In the genomic region with DNA sequence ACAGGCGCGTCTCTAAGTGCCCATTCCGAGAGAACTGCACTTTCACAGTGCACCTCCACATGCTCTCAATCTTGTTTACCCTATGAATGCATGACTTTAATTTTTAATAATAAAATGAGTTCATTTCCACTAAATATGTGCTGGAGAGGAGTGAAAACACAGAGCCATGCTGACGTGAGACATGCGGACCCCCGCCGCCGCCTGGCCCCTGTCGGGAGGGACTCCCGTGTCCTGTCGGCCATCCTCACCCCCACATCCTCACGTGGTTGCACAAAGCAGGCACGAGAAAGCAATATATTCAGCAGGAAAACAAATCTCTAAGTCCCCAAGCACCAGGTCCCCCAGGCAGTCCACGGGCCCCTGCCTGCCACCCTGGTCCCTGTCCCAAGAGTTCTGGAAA, we compare ENCODE assay signal across 28 cellular contexts. TPM values are rescaled to one million over a fixed set of nuclear protein-coding genes. Genes with fewer than 3 reads are reported as not detected.
"Had no signal": no experiment of that assay in that cellular context is flagged by ENCODE, and none has a peak within 500 bp of the region (broad histone marks: within the 10 kb centered on the region; RNA-seq: fewer than 3 reads in every experiment).

No MANE protein-coding gene starts in this region.

- H3K4me3 ChIP-seq: SJCRH30 had no signal

- ATAC-seq: activated T-helper 17 cell treated with anti-CD3 and anti-CD28 coated beads, Interleukin-2, amount 50 U/mL, for 72 hours; Panc1 had no signal

- H3K36me3 ChIP-seq: SJCRH30 had no signal

- H3K9me3 Mint-ChIP-seq: activated CD4-positive, alpha-beta memory T cell treated with anti-CD3 and anti-CD28 coated beads for 36 hours; activated CD4-positive, alpha-beta T cell treated with anti-CD3 and anti-CD28 coated beads, Interleukin-2, amount 10 ng/mL, durations not matched to agents 7 days and 5 days; activated naive CD4-positive, alpha-beta T cell treated with anti-CD3 and anti-CD28 coated beads for 36 hours; activated T-helper 17 cell treated with anti-CD3 and anti-CD28 coated beads, Interleukin-2, amount 50 U/mL, for 72 hours had no signal

- H3K27ac Mint-ChIP-seq: activated CD4-positive, alpha-beta memory T cell treated with anti-CD3 and anti-CD28 coated beads for 36 hours; activated CD4-positive, alpha-beta T cell treated with anti-CD3 and anti-CD28 coated beads, Interleukin-2, amount 10 ng/mL, durations not matched to agents 7 days and 5 days; activated naive CD4-positive, alpha-beta T cell treated with anti-CD3 and anti-CD28 coated beads for 36 hours; activated T-helper 17 cell treated with anti-CD3 and anti-CD28 coated beads, Interleukin-2, amount 50 U/mL, for 72 hours had no signal

- H3K27ac ChIP-seq: SJCRH30, VCaP had no signal

- H3K4me3 Mint-ChIP-seq: activated CD4-positive, alpha-beta memory T cell treated with anti-CD3 and anti-CD28 coated beads for 36 hours; activated CD4-positive, alpha-beta T cell treated with anti-CD3 and anti-CD28 coated beads, Interleukin-2, amount 10 ng/mL, durations not matched to agents 7 days and 5 days; activated naive CD4-positive, alpha-beta T cell treated with anti-CD3 and anti-CD28 coated beads for 36 hours; activated T-helper 17 cell treated with anti-CD3 and anti-CD28 coated beads, Interleukin-2, amount 50 U/mL, for 72 hours had no signal

- H3K36me3 Mint-ChIP-seq: activated CD4-positive, alpha-beta memory T cell treated with anti-CD3 and anti-CD28 coated beads for 36 hours had no signal

- H3K4me1 Mint-ChIP-seq: activated CD4-positive, alpha-beta T cell treated with anti-CD3 and anti-CD28 coated beads, Interleukin-2, amount 10 ng/mL, durations not matched to agents 7 days and 5 days; activated T-helper 17 cell treated with anti-CD3 and anti-CD28 coated beads, Interleukin-2, amount 50 U/mL, for 72 hours had no signal

- H3K9me3 ChIP-seq: SJCRH30, SK-N-SH had no signal

- H3K4me1 ChIP-seq: SJCRH30 had no signal

- DNase-seq: activated CD4-positive, alpha-beta memory T cell treated with anti-CD3 and anti-CD28 coated beads for 36 hours; activated CD4-positive, alpha-beta T cell treated with anti-CD3 and anti-CD28 coated beads, Interleukin-2, amount 10 ng/mL, durations not matched to agents 7 days and 5 days; activated CD4-positive, CD25-positive, alpha-beta regulatory T cell; activated CD8-positive, alpha-beta memory T cell treated with anti-CD3 and anti-CD28 coated beads for 24 hours; activated gamma-delta T cell; activated naive CD4-positive, alpha-beta T cell treated with anti-CD3 and anti-CD28 coated beads for 36 hours; activated T-cell treated with anti-CD3 and anti-CD28 coated beads, Interleukin-2, amount 50 U/mL, for 48 hours; IMR-90; Kasumi-1; KBM-7; NCI-H1048; NCI-H146; NCI-H2029; NCI-H2107; NCI-H226; NCI-H510A; NCI-H526 treated with DMSO at 0.1 percent for 48 hours; NCI-H82; OCI-M1; Right ventricle myocardium superior; RPMI8226; SJCRH30; SK-N-SH; T-helper 1 cell had no signal

RNA-seq across cellular contexts. Expression of a gene that starts 23.1 kb away (rescaled TPM):
- total RNA-seq: activated CD4-positive, alpha-beta memory T cell treated with anti-CD3 and anti-CD28 coated beads for 36 hours; activated CD4-positive, alpha-beta T cell treated with anti-CD3 and anti-CD28 coated beads, Interleukin-2, amount 10 ng/mL, durations not matched to agents 7 days and 5 days; activated naive CD4-positive, alpha-beta T cell treated with anti-CD3 and anti-CD28 coated beads for 36 hours; activated T-helper 17 cell treated with anti-CD3 and anti-CD28 coated beads, Interleukin-2, amount 50 U/mL, for 72 hours; IMR-90; SJCRH30; T-helper 2 cell treated with Interferon-gamma antibody and Interleukin-4, amounts not matched to agents 100 ng/mL and 5 ng/mL, for 36 hours had no signal
